In the genomic region with DNA sequence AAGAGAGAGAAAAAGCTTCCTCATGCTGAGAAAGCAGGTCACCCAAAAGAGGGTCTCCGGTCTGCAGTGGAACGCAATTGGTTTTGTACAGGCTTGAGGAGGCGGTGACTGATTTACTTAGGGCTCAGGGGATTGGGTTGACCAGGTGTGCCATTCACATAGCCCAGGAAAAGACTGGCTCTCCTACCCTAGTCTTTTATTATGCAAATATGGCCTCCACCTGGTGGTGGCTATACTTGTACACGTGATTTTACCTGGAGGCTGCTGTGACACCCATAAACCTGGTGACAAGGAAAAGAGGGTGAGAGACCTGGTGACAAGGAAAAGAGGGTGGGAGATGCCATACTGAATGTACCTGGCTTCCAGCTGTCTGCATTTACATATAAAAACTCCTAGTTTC, we compare ENCODE assay signal across 1 cellular context.
TF ChIP-seq lines count a peak whose summit lies in the region.

No MANE protein-coding gene starts in this region.

TF ChIP-seq in HepG2, 621 proteins besides CTCF, POLR2A, EP300 and RAD21 (continued from another document):
- TF ChIP-seq, protein P1, sequence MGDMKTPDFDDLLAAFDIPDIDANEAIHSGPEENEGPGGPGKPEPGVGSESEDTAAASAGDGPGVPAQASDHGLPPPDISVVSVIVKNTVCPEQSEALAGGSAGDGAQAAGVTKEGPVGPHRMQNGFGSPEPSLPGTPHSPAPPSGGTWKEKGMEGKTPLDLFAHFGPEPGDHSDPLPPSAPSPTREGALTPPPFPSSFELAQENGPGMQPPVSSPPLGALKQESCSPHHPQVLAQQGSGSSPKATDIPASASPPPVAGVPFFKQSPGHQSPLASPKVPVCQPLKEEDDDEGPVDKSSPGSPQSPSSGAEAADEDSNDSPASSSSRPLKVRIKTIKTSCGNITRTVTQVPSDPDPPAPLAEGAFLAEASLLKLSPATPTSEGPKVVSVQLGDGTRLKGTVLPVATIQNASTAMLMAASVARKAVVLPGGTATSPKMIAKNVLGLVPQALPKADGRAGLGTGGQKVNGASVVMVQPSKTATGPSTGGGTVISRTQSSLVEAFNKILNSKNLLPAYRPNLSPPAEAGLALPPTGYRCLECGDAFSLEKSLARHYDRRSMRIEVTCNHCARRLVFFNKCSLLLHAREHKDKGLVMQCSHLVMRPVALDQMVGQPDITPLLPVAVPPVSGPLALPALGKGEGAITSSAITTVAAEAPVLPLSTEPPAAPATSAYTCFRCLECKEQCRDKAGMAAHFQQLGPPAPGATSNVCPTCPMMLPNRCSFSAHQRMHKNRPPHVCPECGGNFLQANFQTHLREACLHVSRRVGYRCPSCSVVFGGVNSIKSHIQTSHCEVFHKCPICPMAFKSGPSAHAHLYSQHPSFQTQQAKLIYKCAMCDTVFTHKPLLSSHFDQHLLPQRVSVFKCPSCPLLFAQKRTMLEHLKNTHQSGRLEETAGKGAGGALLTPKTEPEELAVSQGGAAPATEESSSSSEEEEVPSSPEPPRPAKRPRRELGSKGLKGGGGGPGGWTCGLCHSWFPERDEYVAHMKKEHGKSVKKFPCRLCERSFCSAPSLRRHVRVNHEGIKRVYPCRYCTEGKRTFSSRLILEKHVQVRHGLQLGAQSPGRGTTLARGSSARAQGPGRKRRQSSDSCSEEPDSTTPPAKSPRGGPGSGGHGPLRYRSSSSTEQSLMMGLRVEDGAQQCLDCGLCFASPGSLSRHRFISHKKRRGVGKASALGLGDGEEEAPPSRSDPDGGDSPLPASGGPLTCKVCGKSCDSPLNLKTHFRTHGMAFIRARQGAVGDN (CRISPR knock-in tag; IDR thresholded peaks at IDR 0.05): no peak
- no peak for TF ChIP-seq ZSCAN29 (CRISPR knock-in tag; conservative IDR thresholded peaks at IDR 0.05)
- TF ChIP-seq ZNF605 (CRISPR knock-in tag; IDR thresholded peaks at IDR 0.05): no peak
